ENCODE assay signal across 25 cellular contexts in genomic region chr10:64507869-64508609, GRCh38.
DNase-seq lines count a peak whose midpoint lies in the region; TF ChIP-seq lines count a peak whose summit lies in the region.
"Had no signal": no experiment of that assay in that cellular context is flagged by ENCODE, and none has a peak within 500 bp of the region (broad histone marks: within the 10 kb centered on the region; RNA-seq: fewer than 3 reads in every experiment).

No MANE protein-coding gene starts in this region.

- no peaks in the 10 kb centered on the region for H3K4me1 ChIP-seq in trophoblast cell (ENCODE audit: control insufficient read depth in 1 of 2, insufficient read depth in 2 of 2, low read length in 2 of 2)
- H3K4me1 ChIP-seq: HAP-1, prostate gland, testis, uterus had no signal

- H3K23ac ChIP-seq in trophoblast cell (ENCODE audit: low read length): no peak overlapping the region

- H3K9me3 Mint-ChIP-seq in nephron progenitor cell: no peaks in the 10 kb centered on the region
- H3K9me3 Mint-ChIP-seq: activated naive CD4-positive, alpha-beta T cell treated with anti-CD3 and anti-CD28 coated beads, Interleukin-2, amount 50 U/mL, for 72 hours had no signal

- no peak overlapping the region for H3K9ac ChIP-seq in trophoblast cell (ENCODE audit: low read length)
- H3K9ac ChIP-seq: KMS-11 had no signal

- H3K27me3 ChIP-seq in trophoblast cell (ENCODE audit: insufficient read depth, low read length) (no peaks in the 10 kb centered on the region), dorsolateral prefrontal cortex (no peaks in the 10 kb centered on the region)
- H3K27me3 ChIP-seq: testis, uterus had no signal

- H3K79me1 ChIP-seq in trophoblast cell (ENCODE audit: low read length): no peaks in the 10 kb centered on the region

- H2BK120ac ChIP-seq in trophoblast cell (ENCODE audit: insufficient read depth, low read length, poor library complexity): no peak overlapping the region

- H4K8ac ChIP-seq in trophoblast cell (ENCODE audit: low read depth, low read length): no peak overlapping the region

- H3K4me1 Mint-ChIP-seq in nephron progenitor cell: no peaks in the 10 kb centered on the region

- intact Hi-C loops in dorsolateral prefrontal cortex (cut with DNase I): no loop called here

- no peak overlapping the region for H3K4me3 Mint-ChIP-seq in nephron progenitor cell

- DNase-seq in A172 (ENCODE audit: low spot score) (peak; percentile 31), HuH-7 (ENCODE audit: low spot score) (peak; percentile 8), amniotic epithelial cell (ENCODE audit: low read depth) (peak; percentile 0), fibroblast of pulmonary artery (ENCODE audit: low read depth) (peak; percentile 9), NCI-H510A (lab: John Stamatoyannopoulos, UW) (no peak), trophoblast cell (no peak), nephron progenitor cell (no peak), dorsolateral prefrontal cortex (no peak)
- DNase-seq: 8988T; activated CD4-positive, alpha-beta T cell treated with anti-CD3 and anti-CD28 coated beads for 4 hours; activated T-cell treated with anti-CD3 and anti-CD28 coated beads for 4 hours; central memory CD4-positive, alpha-beta T cell; dermis blood vessel endothelial cell; head of caudate nucleus; MV-4-11; NCI-H146; NCI-H446; stimulated activated naive CD4-positive, alpha-beta T cell treated with Interleukin-2 at 50 U/mL for 16 hours; testis; uterus had no signal

- no peak overlapping the region for H3K14ac ChIP-seq in trophoblast cell (ENCODE audit: low read length)

- no CpG with 5 or more reads among the region's 3 CpGs for WGBS in trophoblast cell (ENCODE audit: extremely low coverage, insufficient coverage, insufficient read length)

- no peak overlapping the region for H3K4ac ChIP-seq in trophoblast cell (ENCODE audit: low read depth, low read length)

- H3K27ac Mint-ChIP-seq in nephron progenitor cell: no peak overlapping the region
- H3K27ac Mint-ChIP-seq: activated naive CD4-positive, alpha-beta T cell treated with anti-CD3 and anti-CD28 coated beads, Interleukin-2, amount 50 U/mL, for 72 hours had no signal

- no peak overlapping the region for H3K4me3 ChIP-seq in fibroblast of pulmonary artery (replicated peaks; ENCODE audit: low read depth, low read length)
- H3K4me3 ChIP-seq in trophoblast cell (ENCODE audit: low read depth, low read length): no peak overlapping the region
- no peak overlapping the region for H3K4me3 ChIP-seq in dorsolateral prefrontal cortex
- H3K4me3 ChIP-seq: HAP-1, prostate gland, testis, uterus had no signal

- no peak overlapping the region for H2BK5ac ChIP-seq in trophoblast cell (ENCODE audit: low read depth, low read length, poor library complexity)

- H3K9me3 ChIP-seq in trophoblast cell (ENCODE audit: insufficient read depth, low read depth, low read length): no peaks in the 10 kb centered on the region
- H3K9me3 ChIP-seq: HAP-1, prostate gland, testis, uterus had no signal

- H3K4me2 ChIP-seq in trophoblast cell (ENCODE audit: low read length): no peak overlapping the region
- H3K4me2 ChIP-seq: KMS-11 had no signal

- H3K36me3 ChIP-seq in trophoblast cell (ENCODE audit: control insufficient read depth in 1 of 2, insufficient read depth in 2 of 2, low read length in 2 of 2): no peaks in the 10 kb centered on the region
- H3K36me3 ChIP-seq: HAP-1, prostate gland, uterus had no signal

- no peaks in the 10 kb centered on the region for H3K79me2 ChIP-seq in trophoblast cell (ENCODE audit: control insufficient read depth, insufficient read depth, low read length, poor library complexity)

- TF ChIP-seq CTCF in fibroblast of pulmonary artery (IDR thresholded peaks at IDR 0.05; ENCODE audit: low read length, missing control alignments) (no peak), nephron progenitor cell (IDR thresholded peaks at IDR 0.05) (no peak), dorsolateral prefrontal cortex (IDR thresholded peaks at IDR 0.05 in 54 of 56, conservative IDR thresholded peaks at IDR 0.05 in 2 of 56; ENCODE audit: low read depth in 1 of 56, partially characterized antibody in 56 of 56) (no peak)

- no peak overlapping the region for H2AFZ ChIP-seq in trophoblast cell (ENCODE audit: insufficient read depth, low read length, poor library complexity)

- H4K91ac ChIP-seq in trophoblast cell (ENCODE audit: low read depth, low read length): no peak overlapping the region

- H3K18ac ChIP-seq in trophoblast cell (ENCODE audit: low read length): no peak overlapping the region

- H2BK12ac ChIP-seq in trophoblast cell (ENCODE audit: low read length): no peak overlapping the region

- H3K36me3 Mint-ChIP-seq in nephron progenitor cell (ENCODE audit: low read depth): no peaks in the 10 kb centered on the region
- H3K36me3 Mint-ChIP-seq: activated naive CD4-positive, alpha-beta T cell treated with anti-CD3 and anti-CD28 coated beads, Interleukin-2, amount 50 U/mL, for 72 hours had no signal

- no peak overlapping the region for H2AK5ac ChIP-seq in trophoblast cell (ENCODE audit: low read length)

- H4K12ac ChIP-seq in trophoblast cell (ENCODE audit: low read depth, low read length): no peak overlapping the region

- peaks cover 5% of the 10 kb centered on the region for H3K27me3 Mint-ChIP-seq in nephron progenitor cell (ENCODE audit: low read depth, poor library complexity)

- H3K27ac ChIP-seq in trophoblast cell (ENCODE audit: low read depth, low read length) (no peak overlapping the region), dorsolateral prefrontal cortex (peak overlapping the region in 10 of 59 donors; percentile 8 to 50 (median 30))
- H3K27ac ChIP-seq: epithelial cell of prostate, KMS-11, prostate gland, testis, uterus had no signal

Comparison
In these comparisons a context has a peak if more than half of its experiments do, and no peak if none do; other contexts are left out.
1. DNase-seq: peak in A172 (single experiment), HuH-7 (single experiment), amniotic epithelial cell (single experiment) and fibroblast of pulmonary artery (single experiment); none in NCI-H510A (single experiment), trophoblast cell (0 of 2), nephron progenitor cell (single experiment) and dorsolateral prefrontal cortex (0 of 10).